Comparison of ENCODE assay signal across 21 cellular contexts in genomic region chr16:66008136-66008535, GRCh38.
"Had no signal": no experiment of that assay in that cellular context is flagged by ENCODE, and none has a peak within 500 bp of the region (broad histone marks: within the 10 kb centered on the region; RNA-seq: fewer than 3 reads in every experiment).

No MANE protein-coding gene starts in this region.

- H3K27me3 ChIP-seq: breast epithelium, esophagus muscularis mucosa, right atrium auricular region had no signal

- H3K27me3 Mint-ChIP-seq: activated CD4-positive, alpha-beta T cell treated with anti-CD3 and anti-CD28 coated beads, Interleukin-2, amount 10 ng/mL, durations not matched to agents 7 days and 5 days; activated naive CD4-positive, alpha-beta T cell treated with anti-CD3 and anti-CD28 coated beads, Interleukin-2, amount 10 ng/mL, durations not matched to agents 7 days and 5 days; activated naive CD8-positive, alpha-beta T cell treated with anti-CD3 and anti-CD28 coated beads, Interleukin-2, amount 50 U/mL, for 24 hours; activated T-cell treated with anti-CD3 and anti-CD28 coated beads, Interleukin-2, amount 50 U/mL, for 24 hours; stimulated activated memory B cell treated with anti-CD40 and anti-IgM and Interleukin-4, amounts not matched to agents 10 μg/mL and 1 μg/mL and 100 μg/mL, for 72 hours had no signal

- H3K4me3 Mint-ChIP-seq: activated CD4-positive, alpha-beta T cell treated with anti-CD3 and anti-CD28 coated beads, Interleukin-2, amount 10 ng/mL, durations not matched to agents 7 days and 5 days; activated CD8-positive, alpha-beta T cell treated with anti-CD3 and anti-CD28 coated beads, Interleukin-2, amount 10 ng/mL, durations not matched to agents 7 days and 5 days; activated naive CD4-positive, alpha-beta T cell treated with anti-CD3 and anti-CD28 coated beads, Interleukin-2, amount 10 ng/mL, durations not matched to agents 7 days and 5 days; activated naive CD8-positive, alpha-beta T cell treated with anti-CD3 and anti-CD28 coated beads, Interleukin-2, amount 50 U/mL, for 24 hours; activated T-cell treated with anti-CD3 and anti-CD28 coated beads, Interleukin-2, amount 50 U/mL, for 24 hours; stimulated activated memory B cell treated with anti-CD40 and anti-IgM and Interleukin-4, amounts not matched to agents 10 μg/mL and 1 μg/mL and 100 μg/mL, for 72 hours had no signal

- H3K9me3 ChIP-seq: breast epithelium, esophagus muscularis mucosa, lower lobe of right lung, prostate gland, right atrium auricular region had no signal

- ATAC-seq: activated CD4-positive, CD25-positive, alpha-beta regulatory T cell treated with anti-CD3 and anti-CD28 coated beads, Interleukin-2, amount 50 U/mL, for 24 hours; activated CD8-positive, alpha-beta T cell treated with anti-CD3 and anti-CD28 coated beads, Interleukin-2, amount 10 ng/mL, durations not matched to agents 7 days and 5 days; activated naive CD8-positive, alpha-beta T cell treated with anti-CD3 and anti-CD28 coated beads, Interleukin-2, amount 50 U/mL, for 24 hours; lower lobe of right lung; stimulated activated memory B cell treated with anti-CD40 and anti-IgM and Interleukin-4, amounts not matched to agents 10 μg/mL and 1 μg/mL and 100 μg/mL, for 72 hours had no signal

- DNase-seq: activated CD4-positive, alpha-beta T cell treated with anti-CD3 and anti-CD28 coated beads, Interleukin-2, amount 10 ng/mL, durations not matched to agents 7 days and 5 days; activated CD8-positive, alpha-beta T cell treated with anti-CD3 and anti-CD28 coated beads, Interleukin-2, amount 10 ng/mL, durations not matched to agents 7 days and 5 days; activated naive CD4-positive, alpha-beta T cell treated with anti-CD3 and anti-CD28 coated beads, Interleukin-2, amount 10 ng/mL, durations not matched to agents 7 days and 5 days; activated naive CD8-positive, alpha-beta T cell treated with anti-CD3 and anti-CD28 coated beads, Interleukin-2, amount 50 U/mL, for 24 hours; activated T-cell treated with anti-CD3 and anti-CD28 coated beads, Interleukin-2, amount 50 U/mL, for 24 hours; aorta; dermis blood vessel endothelial cell; effector memory CD4-positive, alpha-beta T cell; hippocampal formation; lower lobe of right lung; occipital lobe; stimulated activated CD4-positive, alpha-beta T cell treated with anti-CD3 and anti-CD28 coated beads, Interleukin-4, amount 100 ng/mL, for 4 hours; T-helper 1 cell; T-helper 9 cell had no signal

- H3K4me1 ChIP-seq: breast epithelium, lower lobe of right lung, prostate gland, right atrium auricular region had no signal

- H3K36me3 ChIP-seq: breast epithelium, esophagus muscularis mucosa, lower lobe of right lung, prostate gland, right atrium auricular region had no signal

- H3K27ac ChIP-seq: esophagus muscularis mucosa, foreskin keratinocyte, lower lobe of right lung, prostate gland, right atrium auricular region had no signal

- H3K9me3 Mint-ChIP-seq: activated CD4-positive, alpha-beta T cell treated with anti-CD3 and anti-CD28 coated beads, Interleukin-2, amount 10 ng/mL, durations not matched to agents 7 days and 5 days; activated naive CD4-positive, alpha-beta T cell treated with anti-CD3 and anti-CD28 coated beads, Interleukin-2, amount 10 ng/mL, durations not matched to agents 7 days and 5 days; activated naive CD8-positive, alpha-beta T cell treated with anti-CD3 and anti-CD28 coated beads, Interleukin-2, amount 50 U/mL, for 24 hours; activated T-cell treated with anti-CD3 and anti-CD28 coated beads, Interleukin-2, amount 50 U/mL, for 24 hours; stimulated activated memory B cell treated with anti-CD40 and anti-IgM and Interleukin-4, amounts not matched to agents 10 μg/mL and 1 μg/mL and 100 μg/mL, for 72 hours had no signal

- H3K4me1 Mint-ChIP-seq: activated CD4-positive, alpha-beta T cell treated with anti-CD3 and anti-CD28 coated beads, Interleukin-2, amount 10 ng/mL, durations not matched to agents 7 days and 5 days; activated naive CD4-positive, alpha-beta T cell treated with anti-CD3 and anti-CD28 coated beads, Interleukin-2, amount 10 ng/mL, durations not matched to agents 7 days and 5 days; activated naive CD8-positive, alpha-beta T cell treated with anti-CD3 and anti-CD28 coated beads, Interleukin-2, amount 50 U/mL, for 24 hours; stimulated activated memory B cell treated with anti-CD40 and anti-IgM and Interleukin-4, amounts not matched to agents 10 μg/mL and 1 μg/mL and 100 μg/mL, for 72 hours had no signal

- H3K4me3 ChIP-seq: breast epithelium, esophagus muscularis mucosa, lower lobe of right lung, prostate gland, right atrium auricular region had no signal

- H3K36me3 Mint-ChIP-seq: activated naive CD4-positive, alpha-beta T cell treated with anti-CD3 and anti-CD28 coated beads, Interleukin-2, amount 10 ng/mL, durations not matched to agents 7 days and 5 days; stimulated activated memory B cell treated with anti-CD40 and anti-IgM and Interleukin-4, amounts not matched to agents 10 μg/mL and 1 μg/mL and 100 μg/mL, for 72 hours had no signal

- H3K27ac Mint-ChIP-seq: activated CD4-positive, alpha-beta T cell treated with anti-CD3 and anti-CD28 coated beads, Interleukin-2, amount 10 ng/mL, durations not matched to agents 7 days and 5 days; activated CD8-positive, alpha-beta T cell treated with anti-CD3 and anti-CD28 coated beads, Interleukin-2, amount 10 ng/mL, durations not matched to agents 7 days and 5 days; activated naive CD4-positive, alpha-beta T cell treated with anti-CD3 and anti-CD28 coated beads, Interleukin-2, amount 10 ng/mL, durations not matched to agents 7 days and 5 days; activated naive CD8-positive, alpha-beta T cell treated with anti-CD3 and anti-CD28 coated beads, Interleukin-2, amount 50 U/mL, for 24 hours; activated T-cell treated with anti-CD3 and anti-CD28 coated beads, Interleukin-2, amount 50 U/mL, for 24 hours; stimulated activated memory B cell treated with anti-CD40 and anti-IgM and Interleukin-4, amounts not matched to agents 10 μg/mL and 1 μg/mL and 100 μg/mL, for 72 hours had no signal
